Comparison of ENCODE assay signal across 16 cellular contexts in genomic region chr6:63705707-63706106, GRCh38.
DNase-seq lines count a peak whose midpoint lies in the region; ATAC-seq and TF ChIP-seq lines count a peak whose summit lies in the region.
"Had no signal": no experiment of that assay in that cellular context is flagged by ENCODE, and none has a peak within 500 bp of the region (broad histone marks: within the 10 kb centered on the region; RNA-seq: fewer than 3 reads in every experiment).

No MANE protein-coding gene starts in this region.

- H3K27ac Mint-ChIP-seq in activated CD8-positive, alpha-beta memory T cell treated with anti-CD3 and anti-CD28 coated beads, Interleukin-2, amount 10 ng/mL, durations not matched to agents 7 days and 5 days, result no peak overlapping the region
- peak overlapping the region; percentile 24 for H3K27ac Mint-ChIP-seq in T-helper 17 cell
- peak overlapping the region; percentile 15 to 77 for H3K27ac Mint-ChIP-seq in natural killer cell treated with Interleukin-12 subunit alpha and Interleukin-12 subunit beta and Interleukin-15 and Interleukin-18, amount 100 ng/mL, for 72 hours
- H3K27ac Mint-ChIP-seq: GM23338 had no signal

- DNase-seq in activated CD8-positive, alpha-beta memory T cell treated with anti-CD3 and anti-CD28 coated beads, Interleukin-2, amount 10 ng/mL, durations not matched to agents 7 days and 5 days, result no peak
- no peak for DNase-seq in activated CD8-positive, alpha-beta memory T cell treated with anti-CD3 and anti-CD28 coated beads for 24 hours
- DNase-seq in ELR (ENCODE audit: low read depth), result peak; percentile 10
- DNase-seq in T-helper 17 cell, result no peak
- no peak for DNase-seq in natural killer cell treated with Interleukin-12 subunit alpha and Interleukin-12 subunit beta and Interleukin-15 and Interleukin-18, amount 100 ng/mL, for 72 hours (ENCODE audit: low spot score)
- DNase-seq in dermis blood vessel endothelial cell, result no peak
- no peak for DNase-seq in omental fat pad (ENCODE audit: low spot score)
- DNase-seq: AML-193, Calu3, DMS79, GF-D8, KBM-7, NCI-H1092, NCI-H226, NCI-H526 treated with DMSO at 0.1 percent for 48 hours had no signal

- H3K27me3 Mint-ChIP-seq in activated CD8-positive, alpha-beta memory T cell treated with anti-CD3 and anti-CD28 coated beads, Interleukin-2, amount 10 ng/mL, durations not matched to agents 7 days and 5 days, result no peaks in the 10 kb centered on the region
- H3K27me3 Mint-ChIP-seq in T-helper 17 cell, result no peaks in the 10 kb centered on the region
- no peaks in the 10 kb centered on the region for H3K27me3 Mint-ChIP-seq in natural killer cell treated with Interleukin-12 subunit alpha and Interleukin-12 subunit beta and Interleukin-15 and Interleukin-18, amount 100 ng/mL, for 72 hours

- peaks cover 57% of the 10 kb centered on the region for H3K36me3 Mint-ChIP-seq in activated CD8-positive, alpha-beta memory T cell treated with anti-CD3 and anti-CD28 coated beads, Interleukin-2, amount 10 ng/mL, durations not matched to agents 7 days and 5 days
- H3K36me3 Mint-ChIP-seq in T-helper 17 cell (ENCODE audit: low read depth), result peaks cover 10% of the 10 kb centered on the region
- H3K36me3 Mint-ChIP-seq in natural killer cell treated with Interleukin-12 subunit alpha and Interleukin-12 subunit beta and Interleukin-15 and Interleukin-18, amount 100 ng/mL, for 72 hours, result peaks cover 21% of the 10 kb centered on the region

- no peak overlapping the region for H3K4me3 Mint-ChIP-seq in activated CD8-positive, alpha-beta memory T cell treated with anti-CD3 and anti-CD28 coated beads, Interleukin-2, amount 10 ng/mL, durations not matched to agents 7 days and 5 days
- no peak overlapping the region for H3K4me3 Mint-ChIP-seq in T-helper 17 cell
- H3K4me3 Mint-ChIP-seq in natural killer cell treated with Interleukin-12 subunit alpha and Interleukin-12 subunit beta and Interleukin-15 and Interleukin-18, amount 100 ng/mL, for 72 hours, result no peak overlapping the region
- H3K4me3 Mint-ChIP-seq: GM23338 had no signal

- no peak for TF ChIP-seq CTCF in omental fat pad (IDR thresholded peaks at IDR 0.05)

- peak; percentile 27 for ATAC-seq in activated CD8-positive, alpha-beta memory T cell treated with anti-CD3 and anti-CD28 coated beads, Interleukin-2, amount 10 ng/mL, durations not matched to agents 7 days and 5 days
- ATAC-seq in T-helper 17 cell, result no peak
- peak in 1 of 2 donors; percentile 59 for ATAC-seq in natural killer cell treated with Interleukin-12 subunit alpha and Interleukin-12 subunit beta and Interleukin-15 and Interleukin-18, amount 100 ng/mL, for 72 hours
- no peak for ATAC-seq in omental fat pad (ENCODE audit: low FRiP score)
- ATAC-seq: GM23338 had no signal

- CTCF ChIA-PET in activated CD8-positive, alpha-beta memory T cell treated with anti-CD3 and anti-CD28 coated beads, Interleukin-2, amount 10 ng/mL, durations not matched to agents 7 days and 5 days (lab: Charles Lee), result no interaction called here

- no peaks in the 10 kb centered on the region for H3K9me3 ChIP-seq in T-helper 17 cell (ENCODE audit: control insufficient read depth, low read length, poor library complexity, severe bottlenecking)

- H3K4me1 Mint-ChIP-seq in activated CD8-positive, alpha-beta memory T cell treated with anti-CD3 and anti-CD28 coated beads, Interleukin-2, amount 10 ng/mL, durations not matched to agents 7 days and 5 days, result peaks cover 16% of the 10 kb centered on the region
- peaks cover 13% of the 10 kb centered on the region for H3K4me1 Mint-ChIP-seq in T-helper 17 cell
- peaks cover 10 to 11% of the 10 kb centered on the region in 2 donors for H3K4me1 Mint-ChIP-seq in natural killer cell treated with Interleukin-12 subunit alpha and Interleukin-12 subunit beta and Interleukin-15 and Interleukin-18, amount 100 ng/mL, for 72 hours (ENCODE audit: low read depth in 2 of 2)
- H3K4me1 Mint-ChIP-seq: GM23338 had no signal

- H3K9me3 Mint-ChIP-seq in activated CD8-positive, alpha-beta memory T cell treated with anti-CD3 and anti-CD28 coated beads, Interleukin-2, amount 10 ng/mL, durations not matched to agents 7 days and 5 days (ENCODE audit: low read depth), result no peaks in the 10 kb centered on the region
- no peaks in the 10 kb centered on the region for H3K9me3 Mint-ChIP-seq in natural killer cell treated with Interleukin-12 subunit alpha and Interleukin-12 subunit beta and Interleukin-15 and Interleukin-18, amount 100 ng/mL, for 72 hours
- H3K9me3 Mint-ChIP-seq: GM23338 had no signal
